Comparison of ENCODE assay signal across 23 cellular contexts in genomic region chr20:12072945-12073245, GRCh38.
"Had no signal": no experiment of that assay in that cellular context is flagged by ENCODE, and none has a peak within 500 bp of the region (broad histone marks: within the 10 kb centered on the region; RNA-seq: fewer than 3 reads in every experiment).

No MANE protein-coding gene starts in this region.

- H3K27ac Mint-ChIP-seq: dendritic cell treated with granulocyte-macrophage colony-stimulating factor and Interleukin-4, amounts not matched to agents 40 ng/mL and 50 ng/mL, for 4 days; effector memory CD8-positive, alpha-beta T cell; naive thymus-derived CD4-positive, alpha-beta T cell; stimulated activated naive B cell treated with anti-CD40 and anti-IgM and Interleukin-4, amounts not matched to agents 10 μg/mL and 1 μg/mL and 100 μg/mL, for 72 hours; stimulated activated naive CD8-positive, alpha-beta T cell treated with anti-CD3 and anti-CD28 coated beads, Interleukin-15, amount 100 ng/mL, for 72 hours had no signal

- H3K9me3 ChIP-seq: esophagus squamous epithelium, neutrophil, right atrium auricular region, sigmoid colon, testis, tibial nerve, upper lobe of right lung, vagina had no signal

- H3K36me3 ChIP-seq: esophagus squamous epithelium, heart left ventricle, neutrophil, right atrium auricular region, sigmoid colon, tibial nerve, upper lobe of right lung, vagina had no signal

- H3K27ac ChIP-seq: esophagus squamous epithelium, heart left ventricle, neutrophil, right atrium auricular region, sigmoid colon, skin epidermis, testis, tibial nerve, upper lobe of right lung, vagina had no signal

- H3K27me3 ChIP-seq: esophagus squamous epithelium, heart left ventricle, neutrophil, right atrium auricular region, sigmoid colon, testis, tibial nerve, upper lobe of right lung, vagina had no signal

- H3K4me1 Mint-ChIP-seq: naive thymus-derived CD4-positive, alpha-beta T cell; stimulated activated naive CD8-positive, alpha-beta T cell treated with anti-CD3 and anti-CD28 coated beads, Interleukin-15, amount 100 ng/mL, for 72 hours had no signal

- H3K4me3 Mint-ChIP-seq: dendritic cell treated with granulocyte-macrophage colony-stimulating factor and Interleukin-4, amounts not matched to agents 40 ng/mL and 50 ng/mL, for 4 days; effector memory CD8-positive, alpha-beta T cell; naive thymus-derived CD4-positive, alpha-beta T cell; stimulated activated naive B cell treated with anti-CD40 and anti-IgM and Interleukin-4, amounts not matched to agents 10 μg/mL and 1 μg/mL and 100 μg/mL, for 72 hours; stimulated activated naive CD8-positive, alpha-beta T cell treated with anti-CD3 and anti-CD28 coated beads, Interleukin-15, amount 100 ng/mL, for 72 hours had no signal

- H3K36me3 Mint-ChIP-seq: naive thymus-derived CD4-positive, alpha-beta T cell; stimulated activated naive B cell treated with anti-CD40 and anti-IgM and Interleukin-4, amounts not matched to agents 10 μg/mL and 1 μg/mL and 100 μg/mL, for 72 hours had no signal

- ATAC-seq: effector memory CD8-positive, alpha-beta T cell; left lobe of liver; naive thymus-derived CD4-positive, alpha-beta T cell; stimulated activated naive B cell treated with anti-CD40 and anti-IgM and Interleukin-4, amounts not matched to agents 10 μg/mL and 1 μg/mL and 100 μg/mL, for 72 hours; stimulated activated naive CD8-positive, alpha-beta T cell treated with anti-CD3 and anti-CD28 coated beads, Interleukin-15, amount 100 ng/mL, for 72 hours; upper lobe of right lung had no signal

- H3K4me3 ChIP-seq: esophagus squamous epithelium, heart left ventricle, right atrium auricular region, sigmoid colon, skin epidermis, testis, tibial nerve, upper lobe of right lung, vagina had no signal

- DNase-seq: effector memory CD8-positive, alpha-beta T cell; esophagus squamous epithelium; foreskin melanocyte; hippocampal formation; islet precursor cell; mammary epithelial cell; naive thymus-derived CD4-positive, alpha-beta T cell; posterior cingulate gyrus; sigmoid colon; stimulated activated CD4-positive, alpha-beta T cell treated with anti-CD3 and anti-CD28 coated beads, Interleukin-2, amount 100 ng/mL, for 24 hours; stimulated activated CD4-positive, alpha-beta T cell treated with anti-CD3 and anti-CD28 coated beads, Interleukin-4, amount 100 ng/mL, for 4 hours; stimulated activated naive B cell treated with anti-CD40 and anti-IgM and Interleukin-4, amounts not matched to agents 10 μg/mL and 1 μg/mL and 100 μg/mL, for 72 hours; stimulated activated naive CD8-positive, alpha-beta T cell treated with anti-CD3 and anti-CD28 coated beads, Interleukin-15, amount 100 ng/mL, for 72 hours; testis; upper lobe of right lung had no signal

- H3K4me1 ChIP-seq: esophagus squamous epithelium, heart left ventricle, right atrium auricular region, sigmoid colon, testis, tibial nerve, upper lobe of right lung, vagina had no signal

- H3K27me3 Mint-ChIP-seq: dendritic cell treated with granulocyte-macrophage colony-stimulating factor and Interleukin-4, amounts not matched to agents 40 ng/mL and 50 ng/mL, for 4 days; effector memory CD8-positive, alpha-beta T cell; naive thymus-derived CD4-positive, alpha-beta T cell; stimulated activated naive B cell treated with anti-CD40 and anti-IgM and Interleukin-4, amounts not matched to agents 10 μg/mL and 1 μg/mL and 100 μg/mL, for 72 hours; stimulated activated naive CD8-positive, alpha-beta T cell treated with anti-CD3 and anti-CD28 coated beads, Interleukin-15, amount 100 ng/mL, for 72 hours had no signal
